Comparison of ENCODE assay signal across 1 cellular context in the genomic region with DNA sequence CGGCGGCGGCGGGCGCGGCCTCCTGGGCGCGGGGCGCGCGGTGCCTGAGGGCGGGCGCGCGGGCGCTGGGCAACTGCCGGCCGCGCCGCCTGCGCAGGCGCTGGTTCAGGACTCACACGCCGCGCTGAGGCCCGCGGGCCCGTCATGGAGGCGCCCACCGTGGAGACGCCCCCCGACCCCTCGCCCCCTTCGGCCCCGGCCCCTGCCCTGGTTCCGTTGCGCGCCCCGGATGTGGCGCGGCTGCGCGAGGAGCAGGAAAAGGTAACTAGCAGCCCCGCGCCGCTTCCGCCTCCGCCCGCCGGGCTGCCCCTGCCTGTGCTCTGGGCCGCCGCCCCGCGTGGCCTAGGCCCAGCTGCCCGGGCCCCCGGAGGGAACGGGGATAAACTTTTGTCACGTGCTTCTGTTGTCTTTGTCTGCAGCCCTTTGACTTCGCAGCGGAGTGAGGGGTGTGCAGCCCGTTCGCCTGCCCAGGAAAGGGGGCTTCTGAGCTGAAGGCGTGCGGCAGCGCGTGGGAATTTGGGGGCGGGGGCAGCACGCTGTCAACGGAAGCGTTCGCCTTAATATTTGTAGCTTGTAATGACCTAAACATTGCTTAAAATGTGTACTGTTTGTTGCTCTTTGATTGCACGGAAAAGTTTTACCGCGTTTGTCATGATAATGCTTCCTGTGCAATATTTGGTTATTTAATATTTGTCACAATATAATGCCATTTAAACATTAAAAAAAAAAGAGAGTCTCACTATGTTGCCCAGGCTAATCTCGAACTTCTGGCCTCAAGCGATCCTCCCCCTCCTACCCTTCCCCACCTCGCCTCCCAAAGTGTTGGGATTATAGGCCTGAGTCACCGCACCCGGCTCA.
A peak's percentile ranks its signal among the peaks of the same experiment; 100 is the strongest.
TF ChIP-seq lines count a peak whose summit lies in the region.

No MANE protein-coding gene starts in this region.

TF ChIP-seq in H1, 55 proteins besides CTCF, POLR2A, EP300 and RAD21 (continued from another document):
- TF ChIP-seq CEBPB (IDR thresholded peaks at IDR 0.05; ENCODE audit: low read depth, low read length) (no peak), JUN (IDR thresholded peaks at IDR 0.05; ENCODE audit: low read depth, low read length) (no peak), NANOG (IDR thresholded peaks at IDR 0.05; ENCODE audit: insufficient read depth, low read depth, low read length, poor library complexity, severe bottlenecking) (no peak), TEAD4 (IDR thresholded peaks at IDR 0.05; ENCODE audit: low read depth, low read length) (no peak), BACH1 (IDR thresholded peaks at IDR 0.05; ENCODE audit: low read length) (peak; percentile 21; the same call in 1 of the 2 replicates), TAF7 (optimal IDR thresholded peaks at IDR 0.05; ENCODE audit: borderline replicate concordance, low read depth, low read length) (no peak), SP2 (IDR thresholded peaks at IDR 0.05; ENCODE audit: low read length) (no peak), GABPA (IDR thresholded peaks at IDR 0.05; ENCODE audit: borderline replicate concordance, insufficient read depth, low read length) (no peak), SIN3A (conservative IDR thresholded peaks at IDR 0.05 in 1 of 2, IDR thresholded peaks at IDR 0.05 in 1 of 2; ENCODE audit: low read depth in 1 of 2, low read length in 2 of 2) (peak; percentile 66 to 70; a peak in 1 of 4 replicates), KDM1A (IDR thresholded peaks at IDR 0.05; ENCODE audit: borderline replicate concordance, low read length) (peak; percentile 46; the same call in 1 of the 2 replicates), SP1 (IDR thresholded peaks at IDR 0.05; ENCODE audit: low read depth, low read length) (no peak), TAF1 (IDR thresholded peaks at IDR 0.05; ENCODE audit: low read depth, low read length) (peak; percentile 29; the same call in 1 of the 2 replicates), CHD2 (IDR thresholded peaks at IDR 0.05; ENCODE audit: low read length) (no peak), SIX5 (IDR thresholded peaks at IDR 0.05; ENCODE audit: low read depth, low read length) (no peak), SP4 (IDR thresholded peaks at IDR 0.05; ENCODE audit: low read length) (no peak), POU5F1 (IDR thresholded peaks at IDR 0.05; ENCODE audit: low read depth, low read length) (no peak), BRCA1 (IDR thresholded peaks at IDR 0.05; ENCODE audit: low read depth, low read length) (no peak), ATF3 (IDR thresholded peaks at IDR 0.05; ENCODE audit: insufficient read depth, low read depth, low read length) (no peak), SUZ12 (IDR thresholded peaks at IDR 0.05; ENCODE audit: low read length) (no peak), KDM5A (IDR thresholded peaks at IDR 0.05; ENCODE audit: low read length) (no peak), POLR2AphosphoS5 (IDR thresholded peaks at IDR 0.05; ENCODE audit: low read depth, low read length) (no peak), TBP (IDR thresholded peaks at IDR 0.05; ENCODE audit: low read depth, low read length) (no peak), GTF2F1 (IDR thresholded peaks at IDR 0.05; ENCODE audit: borderline replicate concordance, low read depth, low read length) (no peak), RBBP5 (IDR thresholded peaks at IDR 0.05; ENCODE audit: borderline replicate concordance, low read depth, low read length) (0 out of 2 replicates have a peak, but pooled peaks have one; percentile 36), SRF (IDR thresholded peaks at IDR 0.05; ENCODE audit: low read depth, low read length) (no peak), EZH2 (IDR thresholded peaks at IDR 0.05; ENCODE audit: low read depth, low read length, severe bottlenecking) (no peak), USF2 (IDR thresholded peaks at IDR 0.05; ENCODE audit: low read length) (no peak), TCF12 (IDR thresholded peaks at IDR 0.05; ENCODE audit: low read depth, low read length) (0 out of 2 replicates have a peak, but pooled peaks have one; percentile 7), SAP30 (IDR thresholded peaks at IDR 0.05; ENCODE audit: insufficient read depth, insufficient replicate concordance, low read length) (no peak), CREB1 (IDR thresholded peaks at IDR 0.05) (no peak), BCL11A (IDR thresholded peaks at IDR 0.05; ENCODE audit: low read depth in 2 of 2, low read length in 2 of 2) (no peak), MAFK (IDR thresholded peaks at IDR 0.05; ENCODE audit: low read depth, low read length) (no peak), RFX5 (IDR thresholded peaks at IDR 0.05; ENCODE audit: borderline replicate concordance, low read depth, low read length) (no peak), CTBP2 (IDR thresholded peaks at IDR 0.05; ENCODE audit: borderline replicate concordance, insufficient read depth, insufficient read length, low read length) (no peak), KDM4A (IDR thresholded peaks at IDR 0.05; ENCODE audit: low read depth, low read length, severe bottlenecking) (peak; percentile 66), EGR1 (IDR thresholded peaks at IDR 0.05; ENCODE audit: borderline replicate concordance, low read depth, low read length) (no peak), FOSL1 (IDR thresholded peaks at IDR 0.05; ENCODE audit: insufficient read depth, low read depth, low read length) (no peak), ZNF274 (IDR thresholded peaks at IDR 0.05; ENCODE audit: borderline replicate concordance, extremely low read depth, low read length) (no peak), CBX5 (IDR thresholded peaks at IDR 0.05; ENCODE audit: low read depth, low read length) (no peak), HDAC2 (IDR thresholded peaks at IDR 0.05; ENCODE audit: borderline replicate concordance in 1 of 2, low read depth in 2 of 2, low read length in 2 of 2) (peak; percentile 28 to 46; a peak in 2 of 4 replicates)
- TF ChIP-seq, protein P1, sequence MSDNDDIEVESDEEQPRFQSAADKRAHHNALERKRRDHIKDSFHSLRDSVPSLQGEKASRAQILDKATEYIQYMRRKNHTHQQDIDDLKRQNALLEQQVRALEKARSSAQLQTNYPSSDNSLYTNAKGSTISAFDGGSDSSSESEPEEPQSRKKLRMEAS (IDR thresholded peaks at IDR 0.05), result peak; percentile 86
- TF ChIP-seq, protein P2, sequence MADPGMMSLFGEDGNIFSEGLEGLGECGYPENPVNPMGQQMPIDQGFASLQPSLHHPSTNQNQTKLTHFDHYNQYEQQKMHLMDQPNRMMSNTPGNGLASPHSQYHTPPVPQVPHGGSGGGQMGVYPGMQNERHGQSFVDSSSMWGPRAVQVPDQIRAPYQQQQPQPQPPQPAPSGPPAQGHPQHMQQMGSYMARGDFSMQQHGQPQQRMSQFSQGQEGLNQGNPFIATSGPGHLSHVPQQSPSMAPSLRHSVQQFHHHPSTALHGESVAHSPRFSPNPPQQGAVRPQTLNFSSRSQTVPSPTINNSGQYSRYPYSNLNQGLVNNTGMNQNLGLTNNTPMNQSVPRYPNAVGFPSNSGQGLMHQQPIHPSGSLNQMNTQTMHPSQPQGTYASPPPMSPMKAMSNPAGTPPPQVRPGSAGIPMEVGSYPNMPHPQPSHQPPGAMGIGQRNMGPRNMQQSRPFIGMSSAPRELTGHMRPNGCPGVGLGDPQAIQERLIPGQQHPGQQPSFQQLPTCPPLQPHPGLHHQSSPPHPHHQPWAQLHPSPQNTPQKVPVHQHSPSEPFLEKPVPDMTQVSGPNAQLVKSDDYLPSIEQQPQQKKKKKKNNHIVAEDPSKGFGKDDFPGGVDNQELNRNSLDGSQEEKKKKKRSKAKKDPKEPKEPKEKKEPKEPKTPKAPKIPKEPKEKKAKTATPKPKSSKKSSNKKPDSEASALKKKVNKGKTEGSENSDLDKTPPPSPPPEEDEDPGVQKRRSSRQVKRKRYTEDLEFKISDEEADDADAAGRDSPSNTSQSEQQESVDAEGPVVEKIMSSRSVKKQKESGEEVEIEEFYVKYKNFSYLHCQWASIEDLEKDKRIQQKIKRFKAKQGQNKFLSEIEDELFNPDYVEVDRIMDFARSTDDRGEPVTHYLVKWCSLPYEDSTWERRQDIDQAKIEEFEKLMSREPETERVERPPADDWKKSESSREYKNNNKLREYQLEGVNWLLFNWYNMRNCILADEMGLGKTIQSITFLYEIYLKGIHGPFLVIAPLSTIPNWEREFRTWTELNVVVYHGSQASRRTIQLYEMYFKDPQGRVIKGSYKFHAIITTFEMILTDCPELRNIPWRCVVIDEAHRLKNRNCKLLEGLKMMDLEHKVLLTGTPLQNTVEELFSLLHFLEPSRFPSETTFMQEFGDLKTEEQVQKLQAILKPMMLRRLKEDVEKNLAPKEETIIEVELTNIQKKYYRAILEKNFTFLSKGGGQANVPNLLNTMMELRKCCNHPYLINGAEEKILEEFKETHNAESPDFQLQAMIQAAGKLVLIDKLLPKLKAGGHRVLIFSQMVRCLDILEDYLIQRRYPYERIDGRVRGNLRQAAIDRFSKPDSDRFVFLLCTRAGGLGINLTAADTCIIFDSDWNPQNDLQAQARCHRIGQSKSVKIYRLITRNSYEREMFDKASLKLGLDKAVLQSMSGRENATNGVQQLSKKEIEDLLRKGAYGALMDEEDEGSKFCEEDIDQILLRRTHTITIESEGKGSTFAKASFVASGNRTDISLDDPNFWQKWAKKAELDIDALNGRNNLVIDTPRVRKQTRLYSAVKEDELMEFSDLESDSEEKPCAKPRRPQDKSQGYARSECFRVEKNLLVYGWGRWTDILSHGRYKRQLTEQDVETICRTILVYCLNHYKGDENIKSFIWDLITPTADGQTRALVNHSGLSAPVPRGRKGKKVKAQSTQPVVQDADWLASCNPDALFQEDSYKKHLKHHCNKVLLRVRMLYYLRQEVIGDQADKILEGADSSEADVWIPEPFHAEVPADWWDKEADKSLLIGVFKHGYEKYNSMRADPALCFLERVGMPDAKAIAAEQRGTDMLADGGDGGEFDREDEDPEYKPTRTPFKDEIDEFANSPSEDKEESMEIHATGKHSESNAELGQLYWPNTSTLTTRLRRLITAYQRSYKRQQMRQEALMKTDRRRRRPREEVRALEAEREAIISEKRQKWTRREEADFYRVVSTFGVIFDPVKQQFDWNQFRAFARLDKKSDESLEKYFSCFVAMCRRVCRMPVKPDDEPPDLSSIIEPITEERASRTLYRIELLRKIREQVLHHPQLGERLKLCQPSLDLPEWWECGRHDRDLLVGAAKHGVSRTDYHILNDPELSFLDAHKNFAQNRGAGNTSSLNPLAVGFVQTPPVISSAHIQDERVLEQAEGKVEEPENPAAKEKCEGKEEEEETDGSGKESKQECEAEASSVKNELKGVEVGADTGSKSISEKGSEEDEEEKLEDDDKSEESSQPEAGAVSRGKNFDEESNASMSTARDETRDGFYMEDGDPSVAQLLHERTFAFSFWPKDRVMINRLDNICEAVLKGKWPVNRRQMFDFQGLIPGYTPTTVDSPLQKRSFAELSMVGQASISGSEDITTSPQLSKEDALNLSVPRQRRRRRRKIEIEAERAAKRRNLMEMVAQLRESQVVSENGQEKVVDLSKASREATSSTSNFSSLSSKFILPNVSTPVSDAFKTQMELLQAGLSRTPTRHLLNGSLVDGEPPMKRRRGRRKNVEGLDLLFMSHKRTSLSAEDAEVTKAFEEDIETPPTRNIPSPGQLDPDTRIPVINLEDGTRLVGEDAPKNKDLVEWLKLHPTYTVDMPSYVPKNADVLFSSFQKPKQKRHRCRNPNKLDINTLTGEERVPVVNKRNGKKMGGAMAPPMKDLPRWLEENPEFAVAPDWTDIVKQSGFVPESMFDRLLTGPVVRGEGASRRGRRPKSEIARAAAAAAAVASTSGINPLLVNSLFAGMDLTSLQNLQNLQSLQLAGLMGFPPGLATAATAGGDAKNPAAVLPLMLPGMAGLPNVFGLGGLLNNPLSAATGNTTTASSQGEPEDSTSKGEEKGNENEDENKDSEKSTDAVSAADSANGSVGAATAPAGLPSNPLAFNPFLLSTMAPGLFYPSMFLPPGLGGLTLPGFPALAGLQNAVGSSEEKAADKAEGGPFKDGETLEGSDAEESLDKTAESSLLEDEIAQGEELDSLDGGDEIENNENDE (IDR thresholded peaks at IDR 0.05; ENCODE audit: insufficient replicate concordance, low read length), result no peak
- TF ChIP-seq, protein P3, sequence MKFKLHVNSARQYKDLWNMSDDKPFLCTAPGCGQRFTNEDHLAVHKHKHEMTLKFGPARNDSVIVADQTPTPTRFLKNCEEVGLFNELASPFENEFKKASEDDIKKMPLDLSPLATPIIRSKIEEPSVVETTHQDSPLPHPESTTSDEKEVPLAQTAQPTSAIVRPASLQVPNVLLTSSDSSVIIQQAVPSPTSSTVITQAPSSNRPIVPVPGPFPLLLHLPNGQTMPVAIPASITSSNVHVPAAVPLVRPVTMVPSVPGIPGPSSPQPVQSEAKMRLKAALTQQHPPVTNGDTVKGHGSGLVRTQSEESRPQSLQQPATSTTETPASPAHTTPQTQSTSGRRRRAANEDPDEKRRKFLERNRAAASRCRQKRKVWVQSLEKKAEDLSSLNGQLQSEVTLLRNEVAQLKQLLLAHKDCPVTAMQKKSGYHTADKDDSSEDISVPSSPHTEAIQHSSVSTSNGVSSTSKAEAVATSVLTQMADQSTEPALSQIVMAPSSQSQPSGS (IDR thresholded peaks at IDR 0.05; ENCODE audit: low read length), result no peak
- TF ChIP-seq, protein P4, sequence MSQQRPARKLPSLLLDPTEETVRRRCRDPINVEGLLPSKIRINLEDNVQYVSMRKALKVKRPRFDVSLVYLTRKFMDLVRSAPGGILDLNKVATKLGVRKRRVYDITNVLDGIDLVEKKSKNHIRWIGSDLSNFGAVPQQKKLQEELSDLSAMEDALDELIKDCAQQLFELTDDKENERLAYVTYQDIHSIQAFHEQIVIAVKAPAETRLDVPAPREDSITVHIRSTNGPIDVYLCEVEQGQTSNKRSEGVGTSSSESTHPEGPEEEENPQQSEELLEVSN (IDR thresholded peaks at IDR 0.05), result peak; percentile 50; the same call in 1 of the 2 replicates
